Comparison of ENCODE assay signal across 11 cellular contexts in the genomic region with DNA sequence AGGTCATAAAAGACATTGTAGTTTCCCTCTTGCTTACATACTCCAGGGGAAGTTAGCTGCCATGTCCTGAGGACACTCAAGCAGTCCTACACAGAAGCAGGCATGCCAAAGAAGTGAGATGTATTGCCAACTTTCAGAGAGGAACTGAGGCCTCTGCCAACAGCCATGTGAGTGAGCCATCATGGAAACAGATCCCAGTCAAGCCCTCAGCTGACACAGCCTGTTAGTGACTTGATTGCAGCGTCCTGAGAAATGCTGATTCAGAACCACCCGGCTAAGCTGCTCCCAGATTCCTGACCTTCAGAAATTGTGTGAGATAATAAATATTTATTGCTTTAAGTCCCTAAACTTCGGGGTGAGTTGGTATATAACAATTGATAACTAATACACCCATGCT. TPM values are rescaled to one million over a fixed set of nuclear protein-coding genes. Genes with fewer than 3 reads are reported as not detected.
A peak's percentile ranks its signal among the peaks of the same experiment; 100 is the strongest.
DNase-seq lines count a peak whose midpoint lies in the region; FAIRE-seq and TF ChIP-seq lines count a peak whose summit lies in the region.
"Had no signal": no experiment of that assay in that cellular context is flagged by ENCODE, and none has a peak within 500 bp of the region (broad histone marks: within the 10 kb centered on the region; RNA-seq: fewer than 3 reads in every experiment).

No MANE protein-coding gene starts in this region.

- no peak for FAIRE-seq in H54 (lab: Jason Lieb, UNC)

- H3K27ac Mint-ChIP-seq in type B pancreatic cell, result peak overlapping the region; percentile 84
- H3K27ac Mint-ChIP-seq: activated CD4-positive, alpha-beta T cell treated with anti-CD3 and anti-CD28 coated beads for 36 hours had no signal

- intact Hi-C loops in mammary epithelial cell (cut with micrococcal nuclease), result loop anchor here (10.0 kb wide), 1 partner anchor 270 kb away; a partner anchor contains a TSS

- no peak overlapping the region for H2AFZ ChIP-seq in mammary epithelial cell (ENCODE audit: low read depth, low read length)

- H3K9me3 Mint-ChIP-seq in type B pancreatic cell, result no peaks in the 10 kb centered on the region

- no peaks in the 10 kb centered on the region for H3K79me2 ChIP-seq in mammary epithelial cell (ENCODE audit: insufficient read depth, low read length)

- TF ChIP-seq CTCF in mammary epithelial cell (conservative IDR thresholded peaks at IDR 0.05 in 1 of 2, IDR thresholded peaks at IDR 0.05 in 1 of 2; ENCODE audit: extremely low read depth in 1 of 2, insufficient read depth in 1 of 2, low read depth in 1 of 2, low read length in 2 of 2) (no peak), liver (IDR thresholded peaks at IDR 0.05; ENCODE audit: low read depth, low read length, missing input control) (no peak), type B pancreatic cell (conservative IDR thresholded peaks at IDR 0.05) (no peak)

- TF ChIP-seq RAD21 in liver (IDR thresholded peaks at IDR 0.05), result no peak

- dilution Hi-C loops in mammary epithelial cell (cut with HindIII; ENCODE audit: low sequenced_read_pairs), result no loop called here

- H3K9ac ChIP-seq in mammary epithelial cell (ENCODE audit: insufficient read depth, low read length), result no peak overlapping the region
- H3K9ac ChIP-seq in liver (ENCODE audit: low read depth in 1 of 2, low read length in 2 of 2), result no peak overlapping the region

- H3K4me1 ChIP-seq in mammary epithelial cell (ENCODE audit: insufficient read depth, low read length) (peaks cover 28% of the 10 kb centered on the region), liver (ENCODE audit: control insufficient read depth in 4 of 4, insufficient read depth in 4 of 4, low read length in 3 of 4) (peaks cover 23 to 61% (median 52%) of the 10 kb centered on the region in 4 donors)

- no peaks in the 10 kb centered on the region for H3K27me3 Mint-ChIP-seq in type B pancreatic cell

- H3K36me3 Mint-ChIP-seq in type B pancreatic cell, result no peaks in the 10 kb centered on the region

- WGBS in mammary epithelial cell (ENCODE audit: low coverage, missing lambda C conversion rate), result 95% methylated on average over 2 of the region's 3 CpGs
- WGBS in liver, result 23% methylated on average over 3 of the region's 3 CpGs

- DNase-seq in NCI-H2196 (lab: John Stamatoyannopoulos, UW; ENCODE audit: unreplicated experiment) (peak; percentile 17), NCI-H2196 treated with DMSO at 0.1 percent for 48 hours (lab: John Stamatoyannopoulos, UW; ENCODE audit: unreplicated experiment) (no peak), mammary epithelial cell (peak; percentile 27), type B pancreatic cell (ENCODE audit: extremely low spot score, unreplicated experiment) (no peak), H54 (ENCODE audit: insufficient read length, low spot score) (no peak), COR-L47 (lab: John Stamatoyannopoulos, UW) (no peak), putamen (ENCODE audit: low spot score) (no peak)

- peak overlapping the region; percentile 23 for H3K27ac ChIP-seq in mammary epithelial cell (ENCODE audit: insufficient read depth, low read depth, low read length)
- H3K27ac ChIP-seq in liver (ENCODE audit: low read depth in 1 of 2, low read length in 2 of 2), result peak overlapping the region; percentile 71 to 79

- H3K36me3 ChIP-seq in mammary epithelial cell (ENCODE audit: insufficient read depth, low read length) (no peaks in the 10 kb centered on the region), liver (ENCODE audit: control insufficient read depth in 4 of 4, insufficient read depth in 3 of 4, low read depth in 1 of 4, low read length in 3 of 4) (no peaks in the 10 kb centered on the region)

- in situ Hi-C loops in mammary epithelial cell (cut with MboI; ENCODE audit: low sequenced_read_pairs in 2 of 2), result no loop called here

- H3K4me3 Mint-ChIP-seq in type B pancreatic cell, result no peak overlapping the region
- H3K4me3 Mint-ChIP-seq: activated CD4-positive, alpha-beta T cell treated with anti-CD3 and anti-CD28 coated beads for 36 hours had no signal

- no peaks in the 10 kb centered on the region for H3K27me3 ChIP-seq in mammary epithelial cell (ENCODE audit: insufficient read depth, low read length)
- no peaks in the 10 kb centered on the region for H3K27me3 ChIP-seq in liver (ENCODE audit: control insufficient read depth in 4 of 4, insufficient read depth in 4 of 4, low read length in 3 of 4)

- H4K20me1 ChIP-seq in mammary epithelial cell (ENCODE audit: insufficient read depth, low read length), result no peaks in the 10 kb centered on the region

- H3K4me2 ChIP-seq in mammary epithelial cell (ENCODE audit: insufficient read depth, low read depth, low read length), result peak overlapping the region; percentile 34

- CTCF ChIA-PET in mammary epithelial cell (lab: Charles Lee; ENCODE audit: low non-redundant PET), result interaction anchor here (0.6 kb wide), 1 partner anchor 565 kb away, joined by 3 read pairs; no protein-coding TSS in a partner anchor

- H3K4me3 ChIP-seq in mammary epithelial cell (replicated peaks in 1 of 3; ENCODE audit: insufficient read depth in 1 of 3, low read depth in 2 of 3, low read length in 3 of 3) (no peak overlapping the region), liver (ENCODE audit: low read depth in 1 of 3, low read length in 3 of 3) (no peak overlapping the region)

- no TSS peak for BruUV-seq in mammary epithelial cell (replicated peaks; lab: Mats Ljungman, UMichigan)

- no peak for TF ChIP-seq POLR2A in H54 (IDR thresholded peaks at IDR 0.05; ENCODE audit: low read depth, low read length)

- H3K4me1 Mint-ChIP-seq in type B pancreatic cell (ENCODE audit: unreplicated experiment), result peaks cover 5% of the 10 kb centered on the region
- H3K4me1 Mint-ChIP-seq: activated CD4-positive, alpha-beta T cell treated with anti-CD3 and anti-CD28 coated beads for 36 hours had no signal

- H3K9me3 ChIP-seq in mammary epithelial cell (replicated peaks; ENCODE audit: insufficient read depth, low read length) (no peaks in the 10 kb centered on the region), liver (ENCODE audit: control insufficient read depth in 4 of 4, low read length in 3 of 4) (no peaks in the 10 kb centered on the region)

TF ChIP-seq in liver, 16 proteins besides CTCF, POLR2A, EP300 and RAD21 (continues in another document):
- TF ChIP-seq HNF4A (conservative IDR thresholded peaks at IDR 0.05) (no peak), SP1 (IDR thresholded peaks at IDR 0.05) (no peak), YY1 (IDR thresholded peaks at IDR 0.05) (no peak), NR2F2 (IDR thresholded peaks at IDR 0.05) (no peak), FOXA1 (IDR thresholded peaks at IDR 0.05) (no peak), JUND (IDR thresholded peaks at IDR 0.05) (no peak), EGR1 (IDR thresholded peaks at IDR 0.05; ENCODE audit: low read depth in 2 of 2) (no peak)
- TF ChIP-seq, protein P1, sequence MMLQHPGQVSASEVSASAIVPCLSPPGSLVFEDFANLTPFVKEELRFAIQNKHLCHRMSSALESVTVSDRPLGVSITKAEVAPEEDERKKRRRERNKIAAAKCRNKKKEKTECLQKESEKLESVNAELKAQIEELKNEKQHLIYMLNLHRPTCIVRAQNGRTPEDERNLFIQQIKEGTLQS (IDR thresholded peaks at IDR 0.05), result no peak
- TF ChIP-seq, protein P2, sequence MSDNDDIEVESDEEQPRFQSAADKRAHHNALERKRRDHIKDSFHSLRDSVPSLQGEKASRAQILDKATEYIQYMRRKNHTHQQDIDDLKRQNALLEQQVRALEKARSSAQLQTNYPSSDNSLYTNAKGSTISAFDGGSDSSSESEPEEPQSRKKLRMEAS (IDR thresholded peaks at IDR 0.05), result no peak
- TF ChIP-seq, protein P3, sequence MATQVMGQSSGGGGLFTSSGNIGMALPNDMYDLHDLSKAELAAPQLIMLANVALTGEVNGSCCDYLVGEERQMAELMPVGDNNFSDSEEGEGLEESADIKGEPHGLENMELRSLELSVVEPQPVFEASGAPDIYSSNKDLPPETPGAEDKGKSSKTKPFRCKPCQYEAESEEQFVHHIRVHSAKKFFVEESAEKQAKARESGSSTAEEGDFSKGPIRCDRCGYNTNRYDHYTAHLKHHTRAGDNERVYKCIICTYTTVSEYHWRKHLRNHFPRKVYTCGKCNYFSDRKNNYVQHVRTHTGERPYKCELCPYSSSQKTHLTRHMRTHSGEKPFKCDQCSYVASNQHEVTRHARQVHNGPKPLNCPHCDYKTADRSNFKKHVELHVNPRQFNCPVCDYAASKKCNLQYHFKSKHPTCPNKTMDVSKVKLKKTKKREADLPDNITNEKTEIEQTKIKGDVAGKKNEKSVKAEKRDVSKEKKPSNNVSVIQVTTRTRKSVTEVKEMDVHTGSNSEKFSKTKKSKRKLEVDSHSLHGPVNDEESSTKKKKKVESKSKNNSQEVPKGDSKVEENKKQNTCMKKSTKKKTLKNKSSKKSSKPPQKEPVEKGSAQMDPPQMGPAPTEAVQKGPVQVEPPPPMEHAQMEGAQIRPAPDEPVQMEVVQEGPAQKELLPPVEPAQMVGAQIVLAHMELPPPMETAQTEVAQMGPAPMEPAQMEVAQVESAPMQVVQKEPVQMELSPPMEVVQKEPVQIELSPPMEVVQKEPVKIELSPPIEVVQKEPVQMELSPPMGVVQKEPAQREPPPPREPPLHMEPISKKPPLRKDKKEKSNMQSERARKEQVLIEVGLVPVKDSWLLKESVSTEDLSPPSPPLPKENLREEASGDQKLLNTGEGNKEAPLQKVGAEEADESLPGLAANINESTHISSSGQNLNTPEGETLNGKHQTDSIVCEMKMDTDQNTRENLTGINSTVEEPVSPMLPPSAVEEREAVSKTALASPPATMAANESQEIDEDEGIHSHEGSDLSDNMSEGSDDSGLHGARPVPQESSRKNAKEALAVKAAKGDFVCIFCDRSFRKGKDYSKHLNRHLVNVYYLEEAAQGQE (IDR thresholded peaks at IDR 0.05), result no peak

RNA-seq across cellular contexts. Expression of a gene that starts 38.1 kb away (rescaled TPM):
- total RNA-seq in mammary epithelial cell (under 1 TPM in 1 of 2 donors, not detected in 1; 0.50 TPM), liver (1 to 10 TPM; 2.0 to 2.2 TPM), type B pancreatic cell (ENCODE audit: low replicate concordance) (20.7 and 25.3 TPM in 2 replicates)
- polyA plus RNA-seq in mammary epithelial cell (not detected), liver (100 to 1,000 TPM in 1 of 2 donors, 1 to 10 TPM in 1; 1.4 to 110 TPM)
- polyA minus RNA-seq in mammary epithelial cell, result not detected
- total RNA-seq: A172; activated CD4-positive, alpha-beta T cell treated with anti-CD3 and anti-CD28 coated beads for 36 hours; temporal lobe had no signal

RNA-seq across cellular contexts. Expression of a gene that starts 54.2 kb away (rescaled TPM):
- total RNA-seq in mammary epithelial cell (10 to 100 TPM; 27.2 to 30.4 TPM), liver (10 to 100 TPM; 15.6 to 22.9 TPM), type B pancreatic cell (ENCODE audit: low replicate concordance) (37.3 and 39.0 TPM in 2 replicates)
- polyA plus RNA-seq in mammary epithelial cell (28.4 TPM), liver (10 to 100 TPM; 23.0 to 63.6 TPM)
- polyA minus RNA-seq in mammary epithelial cell, result not detected

Comparison
In these comparisons a context has a peak if more than half of its experiments do, and no peak if none do; other contexts are left out.
1. DNase-seq: peak in NCI-H2196 (single experiment) and mammary epithelial cell (single experiment); none in NCI-H2196 treated with DMSO at 0.1 percent for 48 hours (single experiment), type B pancreatic cell (single experiment), H54 (single experiment), COR-L47 (single experiment) and putamen (single experiment).